In genomic region chr13:98741741-98742435, GRCh38 we compare ENCODE assay signal across 1 cellular context.
TF ChIP-seq lines count a peak whose summit lies in the region.

No MANE protein-coding gene starts in this region.

TF ChIP-seq in H1, 55 proteins besides CTCF, POLR2A, EP300 and RAD21:
- TF ChIP-seq E2F6 (IDR thresholded peaks at IDR 0.05) (peak; percentile 47), CTBP2 (IDR thresholded peaks at IDR 0.05; ENCODE audit: borderline replicate concordance, insufficient read depth, insufficient read length, low read length) (no peak)
TF ChIP-seq in H1: peak in this region for 1.
